1 cellular context compared by ENCODE assay signal in the genomic region with DNA sequence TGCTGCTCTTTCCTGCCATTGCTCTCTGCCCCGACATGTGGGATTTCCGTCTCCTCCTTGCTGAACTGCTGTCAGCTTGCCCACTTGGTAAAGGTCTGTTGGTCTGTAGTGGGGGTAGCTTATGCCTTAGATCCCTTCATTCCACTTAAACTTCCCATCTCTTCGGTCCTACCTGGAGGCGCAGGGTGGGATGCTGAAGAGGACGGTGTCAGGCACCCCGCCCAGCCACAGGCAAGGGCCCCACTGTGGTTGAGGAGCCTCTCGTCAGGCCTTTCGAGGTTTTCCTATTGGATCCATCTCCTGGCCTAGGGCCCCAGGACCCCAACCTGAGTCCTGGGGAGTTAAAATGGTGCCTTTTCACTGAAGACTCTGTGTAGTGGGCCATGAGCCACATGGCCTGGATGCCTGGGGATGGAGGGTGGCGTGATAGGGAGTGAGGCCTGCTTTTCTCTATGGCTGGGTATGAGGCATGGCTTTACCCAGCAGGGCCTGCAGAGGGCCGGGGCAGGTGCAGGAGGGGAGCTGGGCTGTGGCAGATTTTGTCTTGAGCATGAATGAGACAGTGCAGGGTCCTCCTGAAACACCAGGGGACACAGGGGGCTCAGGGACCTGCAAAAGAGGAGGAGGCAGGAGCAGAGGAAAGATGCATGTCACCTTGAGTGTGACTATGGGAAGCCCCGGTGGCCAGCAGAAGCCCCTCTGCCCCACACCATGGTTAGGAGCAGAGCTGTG.
TF ChIP-seq lines count a peak whose summit lies in the region.

No MANE protein-coding gene starts in this region.

TF ChIP-seq in WTC11, 78 proteins besides CTCF, POLR2A, EP300 and RAD21 (continued from another document):
- TF ChIP-seq, protein P1, sequence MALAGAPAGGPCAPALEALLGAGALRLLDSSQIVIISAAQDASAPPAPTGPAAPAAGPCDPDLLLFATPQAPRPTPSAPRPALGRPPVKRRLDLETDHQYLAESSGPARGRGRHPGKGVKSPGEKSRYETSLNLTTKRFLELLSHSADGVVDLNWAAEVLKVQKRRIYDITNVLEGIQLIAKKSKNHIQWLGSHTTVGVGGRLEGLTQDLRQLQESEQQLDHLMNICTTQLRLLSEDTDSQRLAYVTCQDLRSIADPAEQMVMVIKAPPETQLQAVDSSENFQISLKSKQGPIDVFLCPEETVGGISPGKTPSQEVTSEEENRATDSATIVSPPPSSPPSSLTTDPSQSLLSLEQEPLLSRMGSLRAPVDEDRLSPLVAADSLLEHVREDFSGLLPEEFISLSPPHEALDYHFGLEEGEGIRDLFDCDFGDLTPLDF (CRISPR knock-in tag; IDR thresholded peaks at IDR 0.05), result no peak
- no peak for TF ChIP-seq RORB (CRISPR knock-in tag; IDR thresholded peaks at IDR 0.05)
- TF ChIP-seq, protein P2, sequence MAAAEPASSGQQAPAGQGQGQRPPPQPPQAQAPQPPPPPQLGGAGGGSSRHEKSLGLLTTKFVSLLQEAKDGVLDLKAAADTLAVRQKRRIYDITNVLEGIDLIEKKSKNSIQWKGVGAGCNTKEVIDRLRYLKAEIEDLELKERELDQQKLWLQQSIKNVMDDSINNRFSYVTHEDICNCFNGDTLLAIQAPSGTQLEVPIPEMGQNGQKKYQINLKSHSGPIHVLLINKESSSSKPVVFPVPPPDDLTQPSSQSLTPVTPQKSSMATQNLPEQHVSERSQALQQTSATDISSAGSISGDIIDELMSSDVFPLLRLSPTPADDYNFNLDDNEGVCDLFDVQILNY (CRISPR knock-in tag; IDR thresholded peaks at IDR 0.05), result no peak
- TF ChIP-seq, protein P3, sequence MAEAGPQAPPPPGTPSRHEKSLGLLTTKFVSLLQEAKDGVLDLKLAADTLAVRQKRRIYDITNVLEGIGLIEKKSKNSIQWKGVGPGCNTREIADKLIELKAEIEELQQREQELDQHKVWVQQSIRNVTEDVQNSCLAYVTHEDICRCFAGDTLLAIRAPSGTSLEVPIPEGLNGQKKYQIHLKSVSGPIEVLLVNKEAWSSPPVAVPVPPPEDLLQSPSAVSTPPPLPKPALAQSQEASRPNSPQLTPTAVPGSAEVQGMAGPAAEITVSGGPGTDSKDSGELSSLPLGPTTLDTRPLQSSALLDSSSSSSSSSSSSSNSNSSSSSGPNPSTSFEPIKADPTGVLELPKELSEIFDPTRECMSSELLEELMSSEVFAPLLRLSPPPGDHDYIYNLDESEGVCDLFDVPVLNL (CRISPR knock-in tag; IDR thresholded peaks at IDR 0.05; ENCODE audit: borderline replicate concordance, low read depth), result no peak
- TF ChIP-seq, protein P4, sequence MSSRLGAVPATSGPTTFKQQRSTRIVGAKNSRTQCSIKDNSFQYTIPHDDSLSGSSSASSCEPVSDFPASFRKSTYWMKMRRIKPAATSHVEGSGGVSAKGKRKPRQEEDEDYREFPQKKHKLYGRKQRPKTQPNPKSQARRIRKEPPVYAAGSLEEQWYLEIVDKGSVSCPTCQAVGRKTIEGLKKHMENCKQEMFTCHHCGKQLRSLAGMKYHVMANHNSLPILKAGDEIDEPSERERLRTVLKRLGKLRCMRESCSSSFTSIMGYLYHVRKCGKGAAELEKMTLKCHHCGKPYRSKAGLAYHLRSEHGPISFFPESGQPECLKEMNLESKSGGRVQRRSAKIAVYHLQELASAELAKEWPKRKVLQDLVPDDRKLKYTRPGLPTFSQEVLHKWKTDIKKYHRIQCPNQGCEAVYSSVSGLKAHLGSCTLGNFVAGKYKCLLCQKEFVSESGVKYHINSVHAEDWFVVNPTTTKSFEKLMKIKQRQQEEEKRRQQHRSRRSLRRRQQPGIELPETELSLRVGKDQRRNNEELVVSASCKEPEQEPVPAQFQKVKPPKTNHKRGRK (CRISPR knock-in tag; IDR thresholded peaks at IDR 0.05; ENCODE audit: borderline replicate concordance), result no peak
- TF ChIP-seq, protein P5, sequence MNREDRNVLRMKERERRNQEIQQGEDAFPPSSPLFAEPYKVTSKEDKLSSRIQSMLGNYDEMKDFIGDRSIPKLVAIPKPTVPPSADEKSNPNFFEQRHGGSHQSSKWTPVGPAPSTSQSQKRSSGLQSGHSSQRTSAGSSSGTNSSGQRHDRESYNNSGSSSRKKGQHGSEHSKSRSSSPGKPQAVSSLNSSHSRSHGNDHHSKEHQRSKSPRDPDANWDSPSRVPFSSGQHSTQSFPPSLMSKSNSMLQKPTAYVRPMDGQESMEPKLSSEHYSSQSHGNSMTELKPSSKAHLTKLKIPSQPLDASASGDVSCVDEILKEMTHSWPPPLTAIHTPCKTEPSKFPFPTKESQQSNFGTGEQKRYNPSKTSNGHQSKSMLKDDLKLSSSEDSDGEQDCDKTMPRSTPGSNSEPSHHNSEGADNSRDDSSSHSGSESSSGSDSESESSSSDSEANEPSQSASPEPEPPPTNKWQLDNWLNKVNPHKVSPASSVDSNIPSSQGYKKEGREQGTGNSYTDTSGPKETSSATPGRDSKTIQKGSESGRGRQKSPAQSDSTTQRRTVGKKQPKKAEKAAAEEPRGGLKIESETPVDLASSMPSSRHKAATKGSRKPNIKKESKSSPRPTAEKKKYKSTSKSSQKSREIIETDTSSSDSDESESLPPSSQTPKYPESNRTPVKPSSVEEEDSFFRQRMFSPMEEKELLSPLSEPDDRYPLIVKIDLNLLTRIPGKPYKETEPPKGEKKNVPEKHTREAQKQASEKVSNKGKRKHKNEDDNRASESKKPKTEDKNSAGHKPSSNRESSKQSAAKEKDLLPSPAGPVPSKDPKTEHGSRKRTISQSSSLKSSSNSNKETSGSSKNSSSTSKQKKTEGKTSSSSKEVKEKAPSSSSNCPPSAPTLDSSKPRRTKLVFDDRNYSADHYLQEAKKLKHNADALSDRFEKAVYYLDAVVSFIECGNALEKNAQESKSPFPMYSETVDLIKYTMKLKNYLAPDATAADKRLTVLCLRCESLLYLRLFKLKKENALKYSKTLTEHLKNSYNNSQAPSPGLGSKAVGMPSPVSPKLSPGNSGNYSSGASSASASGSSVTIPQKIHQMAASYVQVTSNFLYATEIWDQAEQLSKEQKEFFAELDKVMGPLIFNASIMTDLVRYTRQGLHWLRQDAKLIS (CRISPR knock-in tag; IDR thresholded peaks at IDR 0.05; ENCODE audit: borderline replicate concordance), result no peak
